Comparison of ENCODE assay signal across 8 cellular contexts in genomic region chr7:128833148-128833938, GRCh38. TPM values are rescaled to one million over a fixed set of nuclear protein-coding genes. Genes with fewer than 3 reads are reported as not detected.
DNase-seq lines count a peak whose midpoint lies in the region; ATAC-seq and TF ChIP-seq lines count a peak whose summit lies in the region.

No MANE protein-coding gene starts in this region.

- H3K9ac ChIP-seq in endodermal cell (ENCODE audit: extremely low read depth, low read length, poor library complexity, severe bottlenecking) = no peak overlapping the region

- H3K9me3 ChIP-seq in endodermal cell (ENCODE audit: control insufficient read depth, low read length) = no peaks in the 10 kb centered on the region
- no peaks in the 10 kb centered on the region for H3K9me3 ChIP-seq in mucosa of descending colon

- H3K27ac Mint-ChIP-seq in endodermal cell = no peak overlapping the region
- H3K27ac Mint-ChIP-seq in activated T-helper 1 cell treated with anti-CD3 and anti-CD28 coated beads, Interleukin-12 subunit alpha, Interleukin-12 subunit beta, Interleukin-2, Interleukin-4 antibody, amounts not matched to agents 30 ng/mL and 10 ng/mL and 1 ng/mL, durations not matched to agents 14 hours and 24 hours and 36 hours = no peak overlapping the region

- peak overlapping the region; percentile 99 for H3K27ac ChIP-seq in endodermal cell (ENCODE audit: low read depth, low read length)

- peak; percentile 83 for DNase-seq in AG08395 (ENCODE audit: low spot score)
- DNase-seq in NCI-H1694 treated with DMSO at 0.1 percent for 48 hours (lab: John Stamatoyannopoulos, UW) = peak; percentile 79
- DNase-seq in endodermal cell = peak; percentile 79
- DNase-seq in mucosa of descending colon = peak in 2 of 3 donors; percentile 38 to 62
- DNase-seq in activated T-helper 1 cell treated with anti-CD3 and anti-CD28 coated beads, Interleukin-12 subunit alpha, Interleukin-12 subunit beta, Interleukin-2, Interleukin-4 antibody, amounts not matched to agents 30 ng/mL and 10 ng/mL and 1 ng/mL, durations not matched to agents 14 hours and 24 hours and 36 hours (ENCODE audit: low spot score) = no peak
- DNase-seq in NCI-H1105 (lab: John Stamatoyannopoulos, UW) = no peak

- intact Hi-C loops in mucosa of descending colon (cut with DNase I, micrococcal nuclease) = no loop called here
- intact Hi-C loops in activated T-helper 1 cell treated with anti-CD3 and anti-CD28 coated beads, Interleukin-12 subunit alpha, Interleukin-12 subunit beta, Interleukin-2, Interleukin-4 antibody, amounts not matched to agents 30 ng/mL and 10 ng/mL and 1 ng/mL, durations not matched to agents 14 hours and 24 hours and 36 hours (cut with micrococcal nuclease) = no loop called here

- no peaks in the 10 kb centered on the region for H3K9me3 Mint-ChIP-seq in endodermal cell
- no peaks in the 10 kb centered on the region for H3K9me3 Mint-ChIP-seq in activated T-helper 1 cell treated with anti-CD3 and anti-CD28 coated beads, Interleukin-12 subunit alpha, Interleukin-12 subunit beta, Interleukin-2, Interleukin-4 antibody, amounts not matched to agents 30 ng/mL and 10 ng/mL and 1 ng/mL, durations not matched to agents 14 hours and 24 hours and 36 hours

- WGBS in endodermal cell (ENCODE audit: insufficient coverage in 1 of 2, insufficient read length in 1 of 2), 2 experiments = 26 to 28% methylated on average over 5 to 13 of the region's 13 CpGs

- H3K36me3 ChIP-seq in endodermal cell (ENCODE audit: control insufficient read depth, insufficient read depth, low read length) (peaks cover 15% of the 10 kb centered on the region), mucosa of descending colon (ENCODE audit: low read depth) (no peaks in the 10 kb centered on the region)

- peaks cover 17% of the 10 kb centered on the region for H3K4me1 Mint-ChIP-seq in endodermal cell
- no peaks in the 10 kb centered on the region for H3K4me1 Mint-ChIP-seq in activated T-helper 1 cell treated with anti-CD3 and anti-CD28 coated beads, Interleukin-12 subunit alpha, Interleukin-12 subunit beta, Interleukin-2, Interleukin-4 antibody, amounts not matched to agents 30 ng/mL and 10 ng/mL and 1 ng/mL, durations not matched to agents 14 hours and 24 hours and 36 hours (ENCODE audit: low read depth)

- no peak for TF ChIP-seq CTCF in endodermal cell (conservative IDR thresholded peaks at IDR 0.05)
- no peak for TF ChIP-seq CTCF in mucosa of descending colon (IDR thresholded peaks at IDR 0.05)

- no peaks in the 10 kb centered on the region for H3K36me3 Mint-ChIP-seq in endodermal cell (ENCODE audit: low read depth)
- no peaks in the 10 kb centered on the region for H3K36me3 Mint-ChIP-seq in activated T-helper 1 cell treated with anti-CD3 and anti-CD28 coated beads, Interleukin-12 subunit alpha, Interleukin-12 subunit beta, Interleukin-2, Interleukin-4 antibody, amounts not matched to agents 30 ng/mL and 10 ng/mL and 1 ng/mL, durations not matched to agents 14 hours and 24 hours and 36 hours (ENCODE audit: low read depth)

- peak overlapping the region; percentile 73 for H3K4me3 ChIP-seq in endodermal cell (ENCODE audit: low read length)
- H3K4me3 ChIP-seq in mucosa of descending colon = no peak overlapping the region

- ATAC-seq in mucosa of descending colon = peak; percentile 26
- ATAC-seq in HG03469 (IDR thresholded peaks at IDR 0.05; ENCODE audit: unreplicated experiment) = no peak
- no peak for ATAC-seq in GM21737 (IDR thresholded peaks at IDR 0.05; ENCODE audit: unreplicated experiment)

- peaks cover 11% of the 10 kb centered on the region for H3K27me3 ChIP-seq in endodermal cell (ENCODE audit: control insufficient read depth, insufficient read depth, low read length, poor library complexity, severe bottlenecking)

- H3K4me1 ChIP-seq in endodermal cell (ENCODE audit: control insufficient read depth, insufficient read depth, low read length) = peaks cover 7% of the 10 kb centered on the region
- H3K4me1 ChIP-seq in mucosa of descending colon (ENCODE audit: low read depth) = peaks cover 13% of the 10 kb centered on the region

- H3K27me3 Mint-ChIP-seq in endodermal cell (ENCODE audit: insufficient read depth) = peaks cover 34% of the 10 kb centered on the region
- peaks cover 45% of the 10 kb centered on the region for H3K27me3 Mint-ChIP-seq in activated T-helper 1 cell treated with anti-CD3 and anti-CD28 coated beads, Interleukin-12 subunit alpha, Interleukin-12 subunit beta, Interleukin-2, Interleukin-4 antibody, amounts not matched to agents 30 ng/mL and 10 ng/mL and 1 ng/mL, durations not matched to agents 14 hours and 24 hours and 36 hours (ENCODE audit: insufficient read depth)

- H3K4me3 Mint-ChIP-seq in endodermal cell = peak overlapping the region; percentile 63
- H3K4me3 Mint-ChIP-seq in activated T-helper 1 cell treated with anti-CD3 and anti-CD28 coated beads, Interleukin-12 subunit alpha, Interleukin-12 subunit beta, Interleukin-2, Interleukin-4 antibody, amounts not matched to agents 30 ng/mL and 10 ng/mL and 1 ng/mL, durations not matched to agents 14 hours and 24 hours and 36 hours = no peak overlapping the region

RNA-seq across cellular contexts. Expression of gene FLNC, which starts 3.1 kb away (rescaled TPM):
- total RNA-seq in endodermal cell (10 to 100 TPM in 1 of 2 donors, 1 to 10 TPM in 1; 6.6 to 11.5 TPM), mucosa of descending colon (100 to 1,000 TPM in 1 of 3 donors, 10 to 100 TPM in 1, 1 to 10 TPM in 1; 6.9 to 267 (median 15.0) TPM)
- polyA plus RNA-seq in endodermal cell (2013, experiment 1 of 2) = 25.3 TPM
- polyA plus RNA-seq in endodermal cell (2013, experiment 2 of 2) = 28.7 TPM
- total RNA-seq in activated T-helper 1 cell treated with anti-CD3 and anti-CD28 coated beads, Interleukin-12 subunit alpha, Interleukin-12 subunit beta, Interleukin-2, Interleukin-4 antibody, amounts not matched to agents 30 ng/mL and 10 ng/mL and 1 ng/mL, durations not matched to agents 14 hours and 24 hours and 36 hours = 0.03 and 0.07 TPM in 2 replicates

RNA-seq across cellular contexts. Expression of gene ATP6V1F, which starts 29.3 kb away (rescaled TPM):
- total RNA-seq in endodermal cell (100 to 1,000 TPM; 122 to 157 TPM), mucosa of descending colon (10 to 100 TPM; 55.6 to 85.5 (median 82.4) TPM)
- polyA plus RNA-seq in endodermal cell (2013, experiment 1 of 2) = 128 TPM
- polyA plus RNA-seq in endodermal cell (2013, experiment 2 of 2) = 128 TPM
- total RNA-seq in activated T-helper 1 cell treated with anti-CD3 and anti-CD28 coated beads, Interleukin-12 subunit alpha, Interleukin-12 subunit beta, Interleukin-2, Interleukin-4 antibody, amounts not matched to agents 30 ng/mL and 10 ng/mL and 1 ng/mL, durations not matched to agents 14 hours and 24 hours and 36 hours = 131 and 134 TPM in 2 replicates

RNA-seq across cellular contexts. Expression of gene CCDC136, which starts 41.6 kb away (rescaled TPM):
- total RNA-seq in endodermal cell = 10 to 100 TPM; 46.0 to 51.2 TPM
- 53.3 TPM for polyA plus RNA-seq in endodermal cell (2013, experiment 1 of 2)
- polyA plus RNA-seq in endodermal cell (2013, experiment 2 of 2) = 41.1 TPM
- 10 to 100 TPM in 1 of 3 donors, 1 to 10 TPM in 2; 2.1 to 37.7 (median 4.1) TPM for total RNA-seq in mucosa of descending colon
- 10.0 and 11.1 TPM in 2 replicates for total RNA-seq in activated T-helper 1 cell treated with anti-CD3 and anti-CD28 coated beads, Interleukin-12 subunit alpha, Interleukin-12 subunit beta, Interleukin-2, Interleukin-4 antibody, amounts not matched to agents 30 ng/mL and 10 ng/mL and 1 ng/mL, durations not matched to agents 14 hours and 24 hours and 36 hours

RNA-seq across cellular contexts. Expression of gene OPN1SW, which starts 57.7 kb away (rescaled TPM):
- total RNA-seq in endodermal cell = not detected
- not detected for polyA plus RNA-seq in endodermal cell (2013, experiment 1 of 2)
- polyA plus RNA-seq in endodermal cell (2013, experiment 2 of 2) = 0.25 TPM
- not detected for total RNA-seq in mucosa of descending colon
- not detected in 2 replicates for total RNA-seq in activated T-helper 1 cell treated with anti-CD3 and anti-CD28 coated beads, Interleukin-12 subunit alpha, Interleukin-12 subunit beta, Interleukin-2, Interleukin-4 antibody, amounts not matched to agents 30 ng/mL and 10 ng/mL and 1 ng/mL, durations not matched to agents 14 hours and 24 hours and 36 hours

Comparison
In these comparisons a context has a peak if more than half of its experiments do, and no peak if none do; other contexts are left out.
1. DNase-seq: peak in AG08395 (single experiment), NCI-H1694 treated with DMSO at 0.1 percent for 48 hours (single experiment), endodermal cell (single experiment) and mucosa of descending colon (2 of 3); none in activated T-helper 1 cell treated with anti-CD3 and anti-CD28 coated beads, Interleukin-12 subunit alpha, Interleukin-12 subunit beta, Interleukin-2, Interleukin-4 antibody, amounts not matched to agents 30 ng/mL and 10 ng/mL and 1 ng/mL, durations not matched to agents 14 hours and 24 hours and 36 hours (single experiment) and NCI-H1105 (single experiment).